Comparison of ENCODE assay signal across 1 cellular context in genomic region chr16:2721634-2722173, GRCh38.
TF ChIP-seq lines count a peak whose summit lies in the region.

No MANE protein-coding gene starts in this region.

TF ChIP-seq in HEK293, 187 proteins besides CTCF, POLR2A, EP300 and RAD21:
- 0 out of 2 replicates have a peak, but pooled peaks have one; percentile 9 for TF ChIP-seq ZNF398 (tag by site-specific recombination; IDR thresholded peaks at IDR 0.05)
- TF ChIP-seq SP7 (tag by site-specific recombination; IDR thresholded peaks at IDR 0.05) = peak; percentile 37
- peak; percentile 4; the same call in 1 of the 2 replicates for TF ChIP-seq ZFHX2 (tag by site-specific recombination; conservative IDR thresholded peaks at IDR 0.05)
- 0 out of 2 replicates have a peak, but pooled peaks have one; percentile 13 for TF ChIP-seq ZNF335 (tag by site-specific recombination; conservative IDR thresholded peaks at IDR 0.05)
